8 cellular contexts compared by ENCODE assay signal in genomic region chr1:121263807-121264244, GRCh38.
A peak's percentile ranks its signal among the peaks of the same experiment; 100 is the strongest.
DNase-seq lines count a peak whose midpoint lies in the region; ATAC-seq, FAIRE-seq and TF ChIP-seq lines count a peak whose summit lies in the region.
"Not testable (repeated sequence)": the region's sequence is repeated elsewhere in the genome, so short reads cannot be mapped to it uniquely, and the experiment has no call there.

No MANE protein-coding gene starts in this region.

- H3K36me3 Mint-ChIP-seq in activated naive CD4-positive, alpha-beta T cell treated with anti-CD3 and anti-CD28 coated beads, Interleukin-2, amount 50 U/mL, for 72 hours: not testable (repeated sequence)

- ATAC-seq in GM19463 (IDR thresholded peaks at IDR 0.05; ENCODE audit: unreplicated experiment) (peak; percentile 83), HG02763 (IDR thresholded peaks at IDR 0.05; ENCODE audit: unreplicated experiment) (peak; percentile 79), HG03457 (IDR thresholded peaks at IDR 0.05; ENCODE audit: unreplicated experiment) (peak; percentile 74)
- peak; percentile 95 to 97 for ATAC-seq in activated naive CD4-positive, alpha-beta T cell treated with anti-CD3 and anti-CD28 coated beads, Interleukin-2, amount 50 U/mL, for 72 hours

- peak; percentile 73 for FAIRE-seq in GM12891 (lab: Jason Lieb, UNC)

- TF ChIP-seq POLR2A in GM12891 (IDR thresholded peaks at IDR 0.05; ENCODE audit: low read depth, low read length): not testable (repeated sequence)

- H3K27ac Mint-ChIP-seq in activated naive CD4-positive, alpha-beta T cell treated with anti-CD3 and anti-CD28 coated beads, Interleukin-2, amount 50 U/mL, for 72 hours: not testable (repeated sequence)

- not testable (repeated sequence) for H3K9me3 Mint-ChIP-seq in activated naive CD4-positive, alpha-beta T cell treated with anti-CD3 and anti-CD28 coated beads, Interleukin-2, amount 50 U/mL, for 72 hours

- DNase-seq in GM12891 (ENCODE audit: insufficient read length, low spot score): not testable (repeated sequence)
- DNase-seq in RPMI7951 (ENCODE audit: low read depth) (peak; percentile 69), foreskin melanocyte (peak; percentile 31), smooth muscle cell of the brain vasculature (ENCODE audit: low read depth, low spot score) (peak; percentile 0)
- peak in 1 of 2 donors; percentile 4 for DNase-seq in activated naive CD4-positive, alpha-beta T cell treated with anti-CD3 and anti-CD28 coated beads, Interleukin-2, amount 50 U/mL, for 72 hours (ENCODE audit: low spot score in 2 of 2)
